Comparison of ENCODE assay signal across 7 cellular contexts in the genomic region with DNA sequence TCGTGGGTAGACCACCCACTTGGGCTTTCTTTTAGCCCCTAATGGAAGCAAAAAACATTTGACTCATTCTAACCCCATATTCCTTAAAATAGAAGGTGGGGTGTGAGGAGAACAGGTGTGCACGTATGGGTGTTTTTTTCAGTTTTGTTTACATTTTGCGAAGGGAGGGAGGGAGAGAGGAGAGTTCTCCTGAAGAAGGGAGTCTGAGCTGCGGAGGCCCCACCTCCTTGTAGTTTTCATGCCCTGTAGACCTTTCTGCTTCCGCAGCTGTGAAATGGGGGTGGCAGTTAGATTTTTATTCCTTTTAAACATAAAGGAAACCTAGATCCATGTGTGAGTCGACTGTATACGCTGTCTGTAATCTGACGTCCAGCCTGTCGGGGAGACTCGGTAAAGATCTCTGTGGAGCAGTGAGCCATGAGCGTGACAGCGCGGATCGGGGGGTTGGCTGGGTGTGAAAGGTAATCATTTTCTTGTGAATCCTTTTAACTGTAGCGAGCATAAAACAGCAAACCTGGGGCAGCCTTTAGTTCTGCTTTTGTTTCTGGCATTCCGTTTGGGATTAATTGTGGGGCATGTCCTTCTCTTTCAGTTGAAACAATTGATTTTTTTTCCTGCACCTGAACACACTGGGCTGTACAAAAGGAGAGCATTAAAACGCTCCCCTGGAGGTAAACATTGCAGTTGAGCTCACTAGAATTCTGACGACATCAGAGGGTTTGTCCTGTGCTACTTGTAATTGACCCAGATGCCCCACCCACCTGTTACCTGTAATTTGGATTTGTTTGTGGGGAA. TPM values are rescaled to one million over a fixed set of nuclear protein-coding genes. Genes with fewer than 3 reads are reported as not detected.
DNase-seq lines count a peak whose midpoint lies in the region; ATAC-seq, FAIRE-seq and TF ChIP-seq lines count a peak whose summit lies in the region.

No MANE protein-coding gene starts in this region.

- H4K20me1 ChIP-seq in GM23338 (replicated peaks; ENCODE audit: insufficient read depth) = peaks cover 59% of the 10 kb centered on the region

- H2AFZ ChIP-seq in GM23338 = no peak overlapping the region

- peak overlapping the region; percentile 99 for H3K4me2 ChIP-seq in GM23338

- peak overlapping the region; percentile 89 for H3K4me3 ChIP-seq in GM23338

- peaks cover 25% of the 10 kb centered on the region for H3K4me1 ChIP-seq in GM23338 (ENCODE audit: insufficient read depth)

- H3K4me1 Mint-ChIP-seq in GM23338 (peaks cover 31% of the 10 kb centered on the region), neural crest cell (peaks cover 37% of the 10 kb centered on the region)
- H3K4me1 Mint-ChIP-seq in effector memory CD8-positive, alpha-beta T cell (ENCODE audit: low read depth in 2 of 2) = peaks cover 54 to 60% of the 10 kb centered on the region in 2 donors

- no peak for TF ChIP-seq CTCF in GM23338 (conservative IDR thresholded peaks at IDR 0.05; ENCODE audit: low read depth in 2 of 2)
- TF ChIP-seq CTCF in neural crest cell (conservative IDR thresholded peaks at IDR 0.05) = no peak

- H3K9me2 ChIP-seq in GM23338 (ENCODE audit: insufficient read depth) = no peaks in the 10 kb centered on the region

- peak overlapping the region; percentile 64; the same call in 1 of the 2 replicates for H3K27ac ChIP-seq in GM23338 (ENCODE audit: low read depth)

- no peaks in the 10 kb centered on the region for H3K9me3 Mint-ChIP-seq in GM23338
- no peaks in the 10 kb centered on the region for H3K9me3 Mint-ChIP-seq in effector memory CD8-positive, alpha-beta T cell
- no peaks in the 10 kb centered on the region for H3K9me3 Mint-ChIP-seq in neural crest cell

- H3K36me3 Mint-ChIP-seq in GM23338 (ENCODE audit: low read depth) = peaks cover 42% of the 10 kb centered on the region
- peaks cover 54% of the 10 kb centered on the region for H3K36me3 Mint-ChIP-seq in effector memory CD8-positive, alpha-beta T cell (ENCODE audit: insufficient read depth)
- peaks cover 4% of the 10 kb centered on the region for H3K36me3 Mint-ChIP-seq in neural crest cell (ENCODE audit: low read depth)

- 0 out of 2 replicates have a peak, but pooled peaks cover 4% of the 10 kb centered on the region for H3F3A ChIP-seq in GM23338 (replicated peaks; ENCODE audit: low read depth)

- H3K36me3 ChIP-seq in GM23338 (ENCODE audit: insufficient read depth) = 0 out of 2 replicates have a peak, but pooled peaks cover 10% of the 10 kb centered on the region

- peak; percentile 7; the same call in 2 of the 3 replicates for ATAC-seq in GM23338
- ATAC-seq in effector memory CD8-positive, alpha-beta T cell (replicated peaks) = no peak

- H3K27me3 ChIP-seq in GM23338 (ENCODE audit: insufficient read depth) = 0 out of 2 replicates have a peak, but pooled peaks cover 1% of the 10 kb centered on the region

- DNase-seq in GM23338 (ENCODE audit: low spot score) = peak; percentile 52
- DNase-seq in NCI-H69 (lab: John Stamatoyannopoulos, UW) = peak; percentile 97
- no peak for DNase-seq in effector memory CD8-positive, alpha-beta T cell
- no peak for DNase-seq in neural crest cell (ENCODE audit: low read depth, low spot score)
- no peak for DNase-seq in KG1 (lab: John Stamatoyannopoulos, UW)
- no peak for DNase-seq in NCI-H1694 (lab: John Stamatoyannopoulos, UW)
- DNase-seq in urothelium cell line (ENCODE audit: low spot score) = no peak

- no peak for FAIRE-seq in urothelium cell line (lab: Jason Lieb, UNC)

- peaks cover 15% of the 10 kb centered on the region for H3K27me3 Mint-ChIP-seq in GM23338 (ENCODE audit: insufficient read depth, low read depth, poor library complexity)
- H3K27me3 Mint-ChIP-seq in effector memory CD8-positive, alpha-beta T cell = no peaks in the 10 kb centered on the region
- peaks cover 4% of the 10 kb centered on the region for H3K27me3 Mint-ChIP-seq in neural crest cell (ENCODE audit: low read depth)

- H3K4me3 Mint-ChIP-seq in GM23338 = peak overlapping the region; percentile 89
- H3K4me3 Mint-ChIP-seq in effector memory CD8-positive, alpha-beta T cell = peak overlapping the region; percentile 87 to 94
- peak overlapping the region; percentile 96 for H3K4me3 Mint-ChIP-seq in neural crest cell

- H3K27ac Mint-ChIP-seq in GM23338 (no peak overlapping the region), neural crest cell (ENCODE audit: unreplicated experiment) (no peak overlapping the region)
- H3K27ac Mint-ChIP-seq in effector memory CD8-positive, alpha-beta T cell = peak overlapping the region; percentile 88 to 96

- peaks cover 67% of the 10 kb centered on the region for H3K79me2 ChIP-seq in GM23338 (replicated peaks; ENCODE audit: insufficient read depth)

TF ChIP-seq in GM23338, 12 proteins besides CTCF, POLR2A, EP300 and RAD21:
- TF ChIP-seq CREB1 (CRISPR knock-in tag; IDR thresholded peaks at IDR 0.05; ENCODE audit: low read depth) (0 out of 2 replicates have a peak, but pooled peaks have one; percentile 12), NANOG (IDR thresholded peaks at IDR 0.05; ENCODE audit: borderline replicate concordance) (no peak), JUNB (IDR thresholded peaks at IDR 0.05; ENCODE audit: unreplicated experiment) (no peak)

RNA-seq across cellular contexts. Expression of a gene that starts 2.3 kb away (rescaled TPM):
- total RNA-seq in GM23338 (2014; rRNA removed; shearing (Covaris generic)) = 81.9 and 138 TPM in 2 replicates
- polyA plus RNA-seq in GM23338 (2016; fragmentation: Nextera tagmentation; extraction: Ambion mirVana) = 13.8 and 14.3 TPM in 2 replicates
- 73.1 and 76.5 TPM in 2 replicates for total RNA-seq in neural crest cell

RNA-seq across cellular contexts. Expression of a gene that starts 42.9 kb away (rescaled TPM):
- total RNA-seq in GM23338 (2014; rRNA removed; shearing (Covaris generic)) = 0.63 TPM in 1 of 2 replicates, not detected in the other
- polyA plus RNA-seq in GM23338 (2016; fragmentation: Nextera tagmentation; extraction: Ambion mirVana) = 0.31 and 0.58 TPM in 2 replicates
- total RNA-seq in neural crest cell = not detected in 2 replicates

Comparison
In these comparisons a context has a peak if more than half of its experiments do, and no peak if none do; other contexts are left out.
1. DNase-seq: peak in GM23338 (single experiment) and NCI-H69 (single experiment); none in effector memory CD8-positive, alpha-beta T cell (0 of 3), neural crest cell (single experiment), KG1 (single experiment), NCI-H1694 (single experiment) and urothelium cell line (single experiment).
2. H3K27ac Mint-ChIP-seq: peak in effector memory CD8-positive, alpha-beta T cell (2 of 2); none in GM23338 (single experiment) and neural crest cell (single experiment).
3. Peak in every context shown above with its lines, with median percentiles within 50 percentile points of each other: H3K4me3 Mint-ChIP-seq.